Comparison of ENCODE assay signal across 10 cellular contexts in the genomic region with DNA sequence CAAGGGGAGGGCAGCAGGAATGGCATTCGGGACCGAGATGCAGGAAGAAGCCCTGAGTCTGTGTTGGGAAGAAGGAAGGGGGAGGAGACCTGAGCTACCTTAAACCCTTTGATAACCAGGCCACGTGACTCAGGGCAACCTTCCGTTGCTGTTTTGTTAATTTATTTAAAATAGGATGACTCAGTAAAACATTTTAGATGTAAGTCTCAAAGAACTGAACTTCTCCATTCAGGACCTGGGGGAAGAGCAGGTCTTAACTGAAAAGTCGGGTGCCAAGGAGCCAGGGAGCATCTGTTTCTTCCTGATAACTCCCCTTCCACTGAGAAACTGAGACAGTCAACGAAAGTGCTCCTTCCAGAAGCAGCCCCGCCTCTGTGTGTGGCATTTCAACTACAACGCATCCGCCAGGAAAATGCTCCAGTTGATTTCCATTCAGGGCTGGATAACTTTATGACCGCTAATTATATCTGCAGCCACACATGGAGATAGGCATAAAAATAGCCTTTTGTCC.
DNase-seq lines count a peak whose midpoint lies in the region; ATAC-seq and TF ChIP-seq lines count a peak whose summit lies in the region.
"Had no signal": no experiment of that assay in that cellular context is flagged by ENCODE, and none has a peak within 500 bp of the region (broad histone marks: within the 10 kb centered on the region; RNA-seq: fewer than 3 reads in every experiment).

No MANE protein-coding gene starts in this region.

- TF ChIP-seq CTCF in thoracic aorta (IDR thresholded peaks at IDR 0.05): no peak

- no peaks in the 10 kb centered on the region for H3K27me3 Mint-ChIP-seq in activated naive CD8-positive, alpha-beta T cell treated with anti-CD3 and anti-CD28 coated beads, Interleukin-2, amount 50 U/mL, for 24 hours

- peak overlapping the region; percentile 69 to 80 for H3K27ac ChIP-seq in thoracic aorta

- H3K4me1 Mint-ChIP-seq in activated naive CD8-positive, alpha-beta T cell treated with anti-CD3 and anti-CD28 coated beads, Interleukin-2, amount 50 U/mL, for 24 hours: peaks cover 60% of the 10 kb centered on the region

- no peak overlapping the region for H3K4me3 ChIP-seq in thoracic aorta

- no peaks in the 10 kb centered on the region for H3K27me3 ChIP-seq in thoracic aorta (replicated peaks; ENCODE audit: insufficient read depth)

- peaks cover 37% of the 10 kb centered on the region for H3K36me3 Mint-ChIP-seq in activated naive CD8-positive, alpha-beta T cell treated with anti-CD3 and anti-CD28 coated beads, Interleukin-2, amount 50 U/mL, for 24 hours (ENCODE audit: low read depth)

- no peak overlapping the region for H3K4me3 Mint-ChIP-seq in activated naive CD8-positive, alpha-beta T cell treated with anti-CD3 and anti-CD28 coated beads, Interleukin-2, amount 50 U/mL, for 24 hours

- no peaks in the 10 kb centered on the region for H3K9me3 Mint-ChIP-seq in activated naive CD8-positive, alpha-beta T cell treated with anti-CD3 and anti-CD28 coated beads, Interleukin-2, amount 50 U/mL, for 24 hours

- DNase-seq in NCI-H146 (lab: John Stamatoyannopoulos, UW) (peak; percentile 6), NCI-H146 treated with DMSO at 0.1 percent for 48 hours (lab: John Stamatoyannopoulos, UW; ENCODE audit: unreplicated experiment) (no peak), iPS-NIHi7 (ENCODE audit: extremely low spot score) (peak; percentile 71), thoracic aorta (ENCODE audit: low spot score) (no peak)
- DNase-seq in activated naive CD8-positive, alpha-beta T cell treated with anti-CD3 and anti-CD28 coated beads, Interleukin-2, amount 50 U/mL, for 24 hours: no peak
- no peak for DNase-seq in NK-92 treated with Interleukin-12 subunit alpha and Interleukin-12 subunit beta, amount 100 ng/mL, for 24 hours (lab: John Stamatoyannopoulos, UW)
- DNase-seq: ACHN, NCI-H510A treated with DMSO at 0.1 percent for 48 hours had no signal

- peak overlapping the region; percentile 48 for H3K27ac Mint-ChIP-seq in activated naive CD8-positive, alpha-beta T cell treated with anti-CD3 and anti-CD28 coated beads, Interleukin-2, amount 50 U/mL, for 24 hours

- peaks cover 25% of the 10 kb centered on the region for H3K36me3 ChIP-seq in thoracic aorta

- no peak for ATAC-seq in activated naive CD8-positive, alpha-beta T cell treated with anti-CD3 and anti-CD28 coated beads, Interleukin-2, amount 50 U/mL, for 24 hours
- no peak for ATAC-seq in thoracic aorta (ENCODE audit: insufficient number of reproducible peaks, low FRiP score, low read depth)
- ATAC-seq in activated CD4-positive, CD25-positive, alpha-beta regulatory T cell treated with anti-CD3 and anti-CD28 coated beads, Interleukin-2, amount 50 U/mL, for 24 hours: no peak
- ATAC-seq in GM19467 (IDR thresholded peaks at IDR 0.05; ENCODE audit: unreplicated experiment): no peak

- peaks cover 28 to 36% of the 10 kb centered on the region in 2 donors for H3K4me1 ChIP-seq in thoracic aorta (ENCODE audit: control insufficient read depth in 1 of 2, low read depth in 2 of 2)

- no peaks in the 10 kb centered on the region for H3K9me3 ChIP-seq in thoracic aorta

Comparison
In these comparisons a context has a peak if more than half of its experiments do, and no peak if none do; other contexts are left out.
1. DNase-seq: peak in NCI-H146 (single experiment) and iPS-NIHi7 (single experiment); none in NCI-H146 treated with DMSO at 0.1 percent for 48 hours (single experiment), activated naive CD8-positive, alpha-beta T cell treated with anti-CD3 and anti-CD28 coated beads, Interleukin-2, amount 50 U/mL, for 24 hours (single experiment), thoracic aorta (single experiment) and NK-92 treated with Interleukin-12 subunit alpha and Interleukin-12 subunit beta, amount 100 ng/mL, for 24 hours (single experiment).